Comparison of ENCODE assay signal across 15 cellular contexts in the genomic region with DNA sequence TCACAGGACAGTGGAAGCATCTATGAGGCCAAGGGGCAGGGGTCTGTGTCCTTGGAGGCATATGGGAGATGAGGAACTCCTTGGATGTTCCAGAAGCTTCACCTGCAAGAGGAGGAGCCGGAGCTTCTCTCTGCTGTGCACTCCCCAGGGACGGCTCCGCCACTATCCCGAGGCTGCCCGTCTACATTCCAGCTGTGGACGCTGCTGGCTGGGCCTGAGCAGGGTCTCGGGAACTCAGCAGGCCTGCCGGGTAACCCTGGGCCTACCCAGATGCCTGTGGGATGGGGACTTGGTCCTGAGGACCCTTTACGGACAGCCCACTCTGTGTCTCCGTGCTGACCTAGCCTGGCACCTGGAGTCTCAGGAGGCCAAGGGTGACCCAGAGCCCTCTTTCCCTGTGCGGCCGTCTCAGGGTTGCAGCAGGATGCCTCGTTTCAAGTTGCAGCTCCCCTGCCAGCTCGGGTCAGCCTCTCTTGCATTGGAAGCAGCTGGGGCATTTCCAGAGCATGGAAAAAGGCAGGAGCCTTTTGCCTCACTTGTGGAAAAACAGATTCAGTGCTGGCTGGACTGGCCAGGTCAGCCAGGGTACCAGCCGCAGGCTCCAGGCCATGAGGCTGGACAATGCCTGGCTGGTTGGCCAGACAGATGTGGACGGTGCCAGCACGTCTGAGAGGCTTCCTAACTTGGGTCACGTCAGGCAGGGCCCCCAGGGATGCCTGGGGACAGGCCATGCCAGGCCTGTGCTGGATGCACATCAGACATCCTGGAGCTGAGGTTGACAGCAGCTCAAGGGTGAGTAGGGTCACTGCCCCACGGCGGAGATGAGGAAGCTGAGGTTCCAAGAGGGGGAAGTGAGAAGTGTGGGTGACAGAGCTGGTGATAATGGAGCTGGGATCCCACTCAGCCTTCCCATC. TPM values are rescaled to one million over a fixed set of nuclear protein-coding genes. Genes with fewer than 3 reads are reported as not detected.
A peak's percentile ranks its signal among the peaks of the same experiment; 100 is the strongest.
DNase-seq lines count a peak whose midpoint lies in the region; ATAC-seq, FAIRE-seq and TF ChIP-seq lines count a peak whose summit lies in the region.
"Had no signal": no experiment of that assay in that cellular context is flagged by ENCODE, and none has a peak within 500 bp of the region (broad histone marks: within the 10 kb centered on the region; RNA-seq: fewer than 3 reads in every experiment).

No MANE protein-coding gene starts in this region.

- no peak overlapping the region for H2BK5ac ChIP-seq in H9 (ENCODE audit: insufficient read length, low read length)

- no peak overlapping the region for H2BK20ac ChIP-seq in H9 (ENCODE audit: low read depth, low read length, poor library complexity, severe bottlenecking)

- H3K27ac ChIP-seq in GM23248 (no peak overlapping the region), H9 (ENCODE audit: insufficient read length, low read depth, low read length) (no peak overlapping the region)
- H3K27ac ChIP-seq: skin epidermis, uterus had no signal

- no peak overlapping the region for H3K23ac ChIP-seq in H9 (ENCODE audit: insufficient read length, low read depth, low read length)

- H3K4ac ChIP-seq in H9 (ENCODE audit: low read depth, low read length): no peak overlapping the region

- no peak overlapping the region for H3K27ac Mint-ChIP-seq in H9

- H3K9me3 ChIP-seq in GM23248 (ENCODE audit: low read depth) (no peaks in the 10 kb centered on the region), H9 (ENCODE audit: control insufficient read depth, low read depth, low read length) (no peaks in the 10 kb centered on the region)
- H3K9me3 ChIP-seq: BE2C, uterus had no signal

- H3K14ac ChIP-seq in H9 (ENCODE audit: insufficient read depth, low read length): no peak overlapping the region

- H3K23me2 ChIP-seq in H9 (ENCODE audit: insufficient read length, low read depth, low read length, poor library complexity, severe bottlenecking): no peaks in the 10 kb centered on the region

- ATAC-seq in SK-N-SH treated with all-trans-retinoic acid at 6 μM for 48 hours: peak; percentile 34; the same call in 1 of the 3 replicates
- ATAC-seq in left ventricle myocardium superior: peak; percentile 47
- no peak for ATAC-seq in GM19328 (IDR thresholded peaks at IDR 0.05; ENCODE audit: unreplicated experiment)

- H4K20me1 ChIP-seq in GM23248 (ENCODE audit: insufficient read depth) (no peaks in the 10 kb centered on the region), H9 (ENCODE audit: control insufficient read depth, insufficient read depth, insufficient read length) (no peaks in the 10 kb centered on the region)

- FAIRE-seq in urothelium cell line (lab: Jason Lieb, UNC): no peak

- H4K91ac ChIP-seq in H9 (ENCODE audit: insufficient read length, low read depth, low read length): no peak overlapping the region

- no peak overlapping the region for H3T11ph ChIP-seq in H9 (ENCODE audit: low read length)

- H3K27me3 Mint-ChIP-seq in H9 (ENCODE audit: low read depth): peaks cover 3% of the 10 kb centered on the region

- H2BK120ac ChIP-seq in H9 (ENCODE audit: low read depth, low read length, poor library complexity, severe bottlenecking): no peak overlapping the region

- no peaks in the 10 kb centered on the region for H3F3A ChIP-seq in GM23248 (ENCODE audit: insufficient read depth)

- intact Hi-C loops in left ventricle myocardium superior (cut with micrococcal nuclease): no loop called here

- peaks cover 14% of the 10 kb centered on the region; the same call in 1 of the 2 replicates for H3K4me1 ChIP-seq in GM23248 (ENCODE audit: insufficient read depth)
- H3K4me1 ChIP-seq in H9 (ENCODE audit: insufficient read depth, low read length): no peaks in the 10 kb centered on the region; the same call in 1 of the 2 replicates
- H3K4me1 ChIP-seq: uterus had no signal

- H2AFZ ChIP-seq in GM23248: no peak overlapping the region
- no peak overlapping the region for H2AFZ ChIP-seq in H9 (ENCODE audit: low read length)

- H3K4me2 ChIP-seq in GM23248 (ENCODE audit: unreplicated experiment) (no peak overlapping the region), H9 (ENCODE audit: insufficient read depth, insufficient read length, low read length) (no peak overlapping the region)

- no peaks in the 10 kb centered on the region for H3K9me2 ChIP-seq in GM23248 (ENCODE audit: insufficient read depth)

- no peak overlapping the region for H3K4me3 Mint-ChIP-seq in H9

- TF ChIP-seq CTCF in H9 (conservative IDR thresholded peaks at IDR 0.05): no peak

- DNase-seq in GM23248 (peak; percentile 10), left ventricle myocardium superior (peak; percentile 76), pons (ENCODE audit: low spot score) (peak; percentile 7), H9 (no peak), urothelium cell line (ENCODE audit: low spot score) (no peak)
- no peak for DNase-seq in activated CD4-positive, CD25-positive, alpha-beta regulatory T cell (lab: John Stamatoyannopoulos, UW)
- DNase-seq: BE2C, GF-D8, hippocampal formation, NCI-H1436 treated with DMSO at 0.1 percent for 48 hours, T-helper 9 cell, uterus had no signal

- H3K36me3 ChIP-seq in GM23248 (ENCODE audit: low read depth): no peaks in the 10 kb centered on the region
- H3K36me3 ChIP-seq: BE2C, uterus had no signal

- no peaks in the 10 kb centered on the region for H3K36me3 Mint-ChIP-seq in H9 (ENCODE audit: insufficient read depth in 1 of 3, low read depth in 3 of 3)

- no peaks in the 10 kb centered on the region for H3K79me1 ChIP-seq in H9 (ENCODE audit: insufficient read depth, low read depth, low read length, poor library complexity, severe bottlenecking)

- in situ Hi-C loops in GM23248 (cut with MboI): no loop called here

- H3K56ac ChIP-seq in H9 (ENCODE audit: insufficient read length, low read depth, low read length): no peak overlapping the region

- WGBS in GM23248 (ENCODE audit: low coverage in 1 of 2, low lambda C conversion rate in 2 of 2, missing lambda C conversion rate in 2 of 2), 2 experiments: 61 to 62% methylated on average over 20 of the region's 20 CpGs
- WGBS in H9 (ENCODE audit: extremely low coverage, insufficient read length, low lambda C conversion rate): no CpG with 5 or more reads among the region's 20 CpGs

- H3K9me3 Mint-ChIP-seq in H9: no peaks in the 10 kb centered on the region; a peak in 1 of 5 replicates

- peaks cover 4 to 21% of the 10 kb centered on the region in 2 experiments; a peak in 3 of 4 replicates for H3K4me1 Mint-ChIP-seq in H9

- H3K27me3 ChIP-seq in GM23248 (replicated peaks; ENCODE audit: insufficient read depth): 0 out of 2 replicates have a peak, but pooled peaks cover 10% of the 10 kb centered on the region
- H3K27me3 ChIP-seq in H9 (ENCODE audit: insufficient read depth, low read length): no peaks in the 10 kb centered on the region
- H3K27me3 ChIP-seq: BE2C, uterus had no signal

- no peak overlapping the region for H3K18ac ChIP-seq in H9 (ENCODE audit: insufficient read length, low read depth, low read length)

- H2BK12ac ChIP-seq in H9 (ENCODE audit: insufficient read length, low read depth, low read length): no peak overlapping the region

- H4K5ac ChIP-seq in H9 (ENCODE audit: insufficient read length, low read depth, low read length): no peak overlapping the region

- no peak overlapping the region for H3K9ac ChIP-seq in GM23248
- H3K9ac ChIP-seq in H9 (ENCODE audit: extremely low read depth, insufficient read length, low read length): no peak overlapping the region

- H4K8ac ChIP-seq in H9 (replicated peaks; ENCODE audit: insufficient read length, low read depth, low read length): no peak overlapping the region

- no peak overlapping the region for H2AK5ac ChIP-seq in H9 (ENCODE audit: insufficient read length, low read length)

- H3K79me2 ChIP-seq in GM23248 (ENCODE audit: insufficient read depth): no peaks in the 10 kb centered on the region
- no peaks in the 10 kb centered on the region for H3K79me2 ChIP-seq in H9 (ENCODE audit: insufficient read depth, low read length)

- no peak overlapping the region for H2BK15ac ChIP-seq in H9 (ENCODE audit: low read depth, low read length)

- no peak overlapping the region for H3K4me3 ChIP-seq in GM23248
- H3K4me3 ChIP-seq: skin epidermis, uterus had no signal

TF ChIP-seq in SK-N-SH treated with all-trans-retinoic acid at 6 μM for 48 hours, 23 proteins besides CTCF, POLR2A, EP300 and RAD21:
- TF ChIP-seq PPARA (CRISPR knock-in tag; IDR thresholded peaks at IDR 0.05; ENCODE audit: borderline replicate concordance) (0 out of 2 replicates have a peak, but pooled peaks have one; percentile 50), TCF4 (CRISPR knock-in tag; IDR thresholded peaks at IDR 0.05; ENCODE audit: borderline replicate concordance) (0 out of 2 replicates have a peak, but pooled peaks have one; percentile 24), ZNF565 (CRISPR knock-in tag; conservative IDR thresholded peaks at IDR 0.05; ENCODE audit: low read depth) (no peak)
- TF ChIP-seq, protein P1, sequence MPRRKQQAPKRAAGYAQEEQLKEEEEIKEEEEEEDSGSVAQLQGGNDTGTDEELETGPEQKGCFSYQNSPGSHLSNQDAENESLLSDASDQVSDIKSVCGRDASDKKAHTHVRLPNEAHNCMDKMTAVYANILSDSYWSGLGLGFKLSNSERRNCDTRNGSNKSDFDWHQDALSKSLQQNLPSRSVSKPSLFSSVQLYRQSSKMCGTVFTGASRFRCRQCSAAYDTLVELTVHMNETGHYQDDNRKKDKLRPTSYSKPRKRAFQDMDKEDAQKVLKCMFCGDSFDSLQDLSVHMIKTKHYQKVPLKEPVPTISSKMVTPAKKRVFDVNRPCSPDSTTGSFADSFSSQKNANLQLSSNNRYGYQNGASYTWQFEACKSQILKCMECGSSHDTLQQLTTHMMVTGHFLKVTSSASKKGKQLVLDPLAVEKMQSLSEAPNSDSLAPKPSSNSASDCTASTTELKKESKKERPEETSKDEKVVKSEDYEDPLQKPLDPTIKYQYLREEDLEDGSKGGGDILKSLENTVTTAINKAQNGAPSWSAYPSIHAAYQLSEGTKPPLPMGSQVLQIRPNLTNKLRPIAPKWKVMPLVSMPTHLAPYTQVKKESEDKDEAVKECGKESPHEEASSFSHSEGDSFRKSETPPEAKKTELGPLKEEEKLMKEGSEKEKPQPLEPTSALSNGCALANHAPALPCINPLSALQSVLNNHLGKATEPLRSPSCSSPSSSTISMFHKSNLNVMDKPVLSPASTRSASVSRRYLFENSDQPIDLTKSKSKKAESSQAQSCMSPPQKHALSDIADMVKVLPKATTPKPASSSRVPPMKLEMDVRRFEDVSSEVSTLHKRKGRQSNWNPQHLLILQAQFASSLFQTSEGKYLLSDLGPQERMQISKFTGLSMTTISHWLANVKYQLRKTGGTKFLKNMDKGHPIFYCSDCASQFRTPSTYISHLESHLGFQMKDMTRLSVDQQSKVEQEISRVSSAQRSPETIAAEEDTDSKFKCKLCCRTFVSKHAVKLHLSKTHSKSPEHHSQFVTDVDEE (CRISPR knock-in tag; IDR thresholded peaks at IDR 0.05): peak; percentile 33; the same call in 1 of the 2 replicates
TF ChIP-seq in SK-N-SH treated with all-trans-retinoic acid at 6 μM for 48 hours: peak in this region for 3.

RNA-seq across cellular contexts. Expression of a gene that starts 41.5 kb away (rescaled TPM):
- not detected in 2 replicates for total RNA-seq in GM23248 (2014; rRNA removed; shearing (Covaris generic))
- polyA plus RNA-seq in GM23248 (2016; fragmentation: Nextera tagmentation; extraction: Ambion mirVana): not detected in 2 replicates
- total RNA-seq in left ventricle myocardium superior (1.0 TPM), H9 (2021) (not detected in 2 replicates)
- total RNA-seq: uterus had no signal

RNA-seq across cellular contexts. Expression of a gene that starts 51.1 kb away (rescaled TPM):
- total RNA-seq in GM23248 (2014; rRNA removed; shearing (Covaris generic)): 1.8 TPM in 1 of 2 replicates, not detected in the other
- 0.53 and 1.5 TPM in 2 replicates for polyA plus RNA-seq in GM23248 (2016; fragmentation: Nextera tagmentation; extraction: Ambion mirVana)
- total RNA-seq in left ventricle myocardium superior (2.9 TPM), H9 (2021) (4.2 and 4.8 TPM in 2 replicates)

Comparison
In these comparisons a context has a peak if more than half of its experiments do, and no peak if none do; other contexts are left out.
1. DNase-seq: peak in GM23248 (single experiment), left ventricle myocardium superior (single experiment) and pons (single experiment); none in H9 (single experiment), activated CD4-positive, CD25-positive, alpha-beta regulatory T cell (0 of 4) and urothelium cell line (single experiment).